6 cellular contexts compared by ENCODE assay signal in the genomic region with DNA sequence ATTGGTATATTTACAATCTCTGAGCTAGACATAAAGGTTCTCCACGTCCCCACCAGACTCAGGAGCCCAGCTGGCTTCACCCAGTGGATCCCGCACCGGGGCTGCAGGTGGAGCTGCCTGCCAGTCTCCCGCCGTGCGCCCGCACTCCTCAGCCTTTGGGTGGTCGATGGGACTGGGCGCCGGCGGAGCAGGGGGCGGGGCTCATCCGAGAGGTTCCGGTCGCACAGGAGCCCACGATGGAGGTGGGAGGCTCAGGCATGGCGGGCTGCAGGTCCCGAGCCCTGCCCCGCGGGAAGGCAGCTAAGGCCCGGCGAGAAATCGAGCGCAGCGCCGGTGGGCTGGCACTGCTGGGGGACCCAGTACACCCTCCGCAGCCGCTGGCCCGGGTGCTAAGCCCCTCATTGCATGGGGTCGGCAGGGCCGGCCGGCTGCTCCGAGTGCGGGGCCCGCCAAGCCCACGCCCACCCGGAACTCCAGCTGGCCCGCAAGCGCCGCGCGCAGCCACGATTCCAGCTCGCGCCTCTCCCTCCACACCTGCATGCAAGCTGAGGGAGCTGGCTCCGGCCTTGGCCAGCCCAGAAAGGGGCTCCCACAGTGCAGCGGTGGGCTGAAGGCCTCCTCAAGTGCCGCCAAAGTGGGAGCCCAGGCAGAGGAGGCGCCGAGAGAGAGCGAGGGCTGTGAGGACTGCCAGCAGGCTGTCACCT.
DNase-seq lines count a peak whose midpoint lies in the region; ATAC-seq, FAIRE-seq and TF ChIP-seq lines count a peak whose summit lies in the region.
"Not testable (repeated sequence)": the region's sequence is repeated elsewhere in the genome, so short reads cannot be mapped to it uniquely, and the experiment has no call there.

No MANE protein-coding gene starts in this region.

- ATAC-seq in K562 (peak; percentile 69), left colon (peak; percentile 16)
- not testable (repeated sequence) for ATAC-seq in Right ventricle myocardium inferior

- DNase-seq in GM06990 (ENCODE audit: extremely low read depth, insufficient read length), result peak; percentile 2
- DNase-seq in NCI-H146 (lab: John Stamatoyannopoulos, UW), result peak; percentile 48
- peak in 1 of 4 experiments; percentile 3 for DNase-seq in K562 (ENCODE audit: extremely low read depth in 1 of 4, low spot score in 3 of 4)
- DNase-seq in Right ventricle myocardium inferior (ENCODE audit: missing footprints), result peak; percentile 55
- DNase-seq in left colon, result not testable (repeated sequence)

- H4K20me1 ChIP-seq in K562 (replicated peaks; ENCODE audit: control insufficient read depth, insufficient read depth, low read length), result not testable (repeated sequence)

- H3K27me3 Mint-ChIP-seq in activated naive CD4-positive, alpha-beta T cell treated with anti-CD3 and anti-CD28 coated beads, Interleukin-2, amount 50 U/mL, for 24 hours, result not testable (repeated sequence)

- H2AFZ ChIP-seq in K562 (ENCODE audit: low read depth, low read length), result peak overlapping the region; percentile 24; the same call in 1 of the 2 replicates

- not testable (repeated sequence) for H3K9me1 ChIP-seq in K562 (ENCODE audit: control insufficient read depth, insufficient read depth, low read length)

- H3K9ac ChIP-seq in K562 (ENCODE audit: insufficient read depth in 1 of 2, low read depth in 2 of 2, low read length in 2 of 2), result not testable (repeated sequence)

- 3% methylated on average over 6 of the region's 51 CpGs for WGBS in K562 (ENCODE audit: insufficient coverage, low coverage, missing lambda C conversion rate)

- H3K4me3 ChIP-seq in GM06990 (replicated peaks; ENCODE audit: low read depth, low read length), result not testable (repeated sequence)
- H3K4me3 ChIP-seq in K562, result peak overlapping the region; percentile 18; the same call in 1 of the 2 replicates

- TF ChIP-seq POLR2A in K562 (conservative IDR thresholded peaks at IDR 0.05), result not testable (repeated sequence)

- in situ Hi-C loops in K562 (cut with MboI), result not testable (repeated sequence)

- not testable (repeated sequence) for H3K4me3 Mint-ChIP-seq in activated naive CD4-positive, alpha-beta T cell treated with anti-CD3 and anti-CD28 coated beads, Interleukin-2, amount 50 U/mL, for 24 hours

- not testable (repeated sequence) for H3K9me3 ChIP-seq in K562 (replicated peaks; ENCODE audit: control insufficient read depth, insufficient read depth, low read depth, low read length)

- POLR2A ChIA-PET in K562 (lab: Yijun Ruan, JAX), result interaction anchor here (1.2 kb wide), 1 partner anchor 11 kb away, joined by 4 read pairs; no protein-coding TSS in a partner anchor

- H3K4me2 ChIP-seq in K562 (ENCODE audit: insufficient read depth, low read length), result not testable (repeated sequence)

- not testable (repeated sequence) for H3K27ac ChIP-seq in K562 (ENCODE audit: extremely low read depth, low read depth, low read length)

- TF ChIP-seq RAD21 in K562 (CRISPR knock-in tag; conservative IDR thresholded peaks at IDR 0.05 in 1 of 2, IDR thresholded peaks at IDR 0.05 in 1 of 2), result not testable (repeated sequence)

- not testable (repeated sequence) for TF ChIP-seq EP300 in K562 (IDR thresholded peaks at IDR 0.05; ENCODE audit: low read length)

- H3K79me2 ChIP-seq in K562 (ENCODE audit: control insufficient read depth, insufficient read depth, low read length), result not testable (repeated sequence)

- BruUV-seq in K562 (replicated peaks; lab: Mats Ljungman, UMichigan), result not testable (repeated sequence)

- FAIRE-seq in K562 (lab: Jason Lieb, UNC), result not testable (repeated sequence)

- CTCF ChIA-PET in K562 (lab: Yijun Ruan, JAX; ENCODE audit: low intra/inter-chr PET ratio), result not testable (repeated sequence)

- intact Hi-C loops in K562 (cut with micrococcal nuclease); Right ventricle myocardium inferior (cut with DNase I); left colon (cut with DNase I, micrococcal nuclease): not testable (repeated sequence)

- not testable (repeated sequence) for H3K9me3 Mint-ChIP-seq in activated naive CD4-positive, alpha-beta T cell treated with anti-CD3 and anti-CD28 coated beads, Interleukin-2, amount 50 U/mL, for 24 hours

- H3K27me3 ChIP-seq in GM06990 (replicated peaks; ENCODE audit: control insufficient read depth, insufficient read depth, low read length); K562 (ENCODE audit: control insufficient read depth in 2 of 2, insufficient read depth in 2 of 2, low read length in 2 of 2): not testable (repeated sequence)

- peak overlapping the region; percentile 27 for H3K27ac Mint-ChIP-seq in activated naive CD4-positive, alpha-beta T cell treated with anti-CD3 and anti-CD28 coated beads, Interleukin-2, amount 50 U/mL, for 24 hours

- TF ChIP-seq CTCF in GM06990 (IDR thresholded peaks at IDR 0.05; ENCODE audit: insufficient read depth, low read length, poor library complexity, severe bottlenecking); K562 (IDR thresholded peaks at IDR 0.05 in 2 of 3, conservative IDR thresholded peaks at IDR 0.05 in 1 of 3; ENCODE audit: insufficient read depth in 2 of 3, low read depth in 1 of 3, low read length in 3 of 3): not testable (repeated sequence)

- H3K36me3 ChIP-seq in GM06990 (ENCODE audit: control insufficient read depth, insufficient read depth, low read length); K562 (ENCODE audit: control insufficient read depth, insufficient read depth, low read length): not testable (repeated sequence)

- H3K4me1 Mint-ChIP-seq in activated naive CD4-positive, alpha-beta T cell treated with anti-CD3 and anti-CD28 coated beads, Interleukin-2, amount 50 U/mL, for 24 hours, result not testable (repeated sequence)

- not testable (repeated sequence) for H3K36me3 Mint-ChIP-seq in activated naive CD4-positive, alpha-beta T cell treated with anti-CD3 and anti-CD28 coated beads, Interleukin-2, amount 50 U/mL, for 24 hours

- not testable (repeated sequence) for H3K4me1 ChIP-seq in K562 (replicated peaks in 1 of 2; ENCODE audit: control insufficient read depth in 2 of 2, insufficient read depth in 2 of 2, low read length in 2 of 2)

TF ChIP-seq in K562, 482 proteins besides CTCF, POLR2A, EP300 and RAD21:
- TF ChIP-seq NRF1 (conservative IDR thresholded peaks at IDR 0.05 in 1 of 2, IDR thresholded peaks at IDR 0.05 in 1 of 2) (0 out of 4 replicates have a peak, but pooled peaks have one; percentile 11 to 12), POLR2G (IDR thresholded peaks at IDR 0.05; ENCODE audit: low read depth, low read length) (peak; percentile 39)
